14 cellular contexts compared by ENCODE assay signal in genomic region chr1:240701412-240701811, GRCh38.
A peak's percentile ranks its signal among the peaks of the same experiment; 100 is the strongest.
DNase-seq lines count a peak whose midpoint lies in the region; ATAC-seq and TF ChIP-seq lines count a peak whose summit lies in the region.
"Had no signal": no experiment of that assay in that cellular context is flagged by ENCODE, and none has a peak within 500 bp of the region (broad histone marks: within the 10 kb centered on the region; RNA-seq: fewer than 3 reads in every experiment).

No MANE protein-coding gene starts in this region.

- H3K27ac ChIP-seq in osteoblast (ENCODE audit: low read depth, low read length) = no peak overlapping the region
- H3K27ac ChIP-seq: BLaER1, SJSA1 had no signal

- peak overlapping the region; percentile 26 for H3K4me2 ChIP-seq in osteoblast (ENCODE audit: insufficient read depth, low read length)
- H3K4me2 ChIP-seq: BLaER1 had no signal

- in situ Hi-C loops in GM13977 (cut with MboI; ENCODE audit: low pct_unique_long_range_greater_than_20kb, low sequenced_read_pairs, unreplicated experiment) = no loop called here

- H4K20me1 ChIP-seq in osteoblast (ENCODE audit: insufficient read depth, low read length) = no peaks in the 10 kb centered on the region
- H4K20me1 ChIP-seq: BLaER1 had no signal

- ATAC-seq in HG03045 (IDR thresholded peaks at IDR 0.05; ENCODE audit: unreplicated experiment) = no peak
- no peak for ATAC-seq in HG02798 (IDR thresholded peaks at IDR 0.05; ENCODE audit: poor library complexity, unreplicated experiment)

- TF ChIP-seq CTCF in cardiac fibroblast (IDR thresholded peaks at IDR 0.05; ENCODE audit: low read depth, low read length) = no peak
- TF ChIP-seq CTCF in osteoblast (IDR thresholded peaks at IDR 0.05; ENCODE audit: extremely low read depth, low read depth, low read length) = no peak
- TF ChIP-seq CTCF in GM13977 (IDR thresholded peaks at IDR 0.05; ENCODE audit: extremely low read depth, insufficient read depth, missing control alignments) = no peak

- H3K36me3 ChIP-seq in MG63 (no peaks in the 10 kb centered on the region), osteoblast (ENCODE audit: insufficient read depth, low read length) (no peaks in the 10 kb centered on the region)
- H3K36me3 ChIP-seq: BLaER1, SJSA1 had no signal

- 0 out of 2 replicates have a peak, but pooled peaks cover 2% of the 10 kb centered on the region for H3K27me3 ChIP-seq in MG63
- no peaks in the 10 kb centered on the region for H3K27me3 ChIP-seq in osteoblast (ENCODE audit: insufficient read depth, low read length)
- H3K27me3 ChIP-seq: BLaER1 had no signal

- DNase-seq in AG20443 (ENCODE audit: low spot score) = peak; percentile 77
- DNase-seq in MG63 = peak; percentile 39
- peak; percentile 29 to 58 for DNase-seq in cardiac fibroblast (ENCODE audit: low read depth in 2 of 2)
- peak; percentile 80 for DNase-seq in osteoblast (ENCODE audit: insufficient read length, low spot score, missing footprints)
- DNase-seq in GM13977 (ENCODE audit: low spot score) = no peak
- no peak for DNase-seq in NAMALWA (ENCODE audit: low spot score)
- DNase-seq: activated CD4-positive, alpha-beta T cell treated with anti-CD3 and anti-CD28 coated beads, Interleukin-2, amount 50 U/mL, for 48 hours; effector CD4-positive, alpha-beta T cell; nucleus accumbens had no signal

- H3K79me2 ChIP-seq in osteoblast (ENCODE audit: insufficient read depth, low read length) = no peaks in the 10 kb centered on the region

- no peaks in the 10 kb centered on the region for H3K9me3 ChIP-seq in MG63
- no peaks in the 10 kb centered on the region for H3K9me3 ChIP-seq in osteoblast (ENCODE audit: low read depth, low read length)
- H3K9me3 ChIP-seq: BLaER1, SJSA1 had no signal

- H3K4me1 ChIP-seq in osteoblast (ENCODE audit: insufficient read depth, low read length) = peaks cover 20% of the 10 kb centered on the region
- H3K4me1 ChIP-seq: SJSA1 had no signal

- no peak overlapping the region for H2AFZ ChIP-seq in osteoblast (ENCODE audit: low read length)

- H3K4me3 ChIP-seq in MG63 = no peak overlapping the region
- no peak overlapping the region for H3K4me3 ChIP-seq in cardiac fibroblast (replicated peaks in 1 of 2; ENCODE audit: low read depth in 2 of 2, low read length in 2 of 2)
- H3K4me3 ChIP-seq in osteoblast (ENCODE audit: insufficient read depth, low read length) = no peak overlapping the region
- H3K4me3 ChIP-seq: BLaER1, SJSA1, skin epidermis had no signal

Comparison
In these comparisons a context has a peak if more than half of its experiments do, and no peak if none do; other contexts are left out.
1. DNase-seq: peak in AG20443 (single experiment), MG63 (single experiment), cardiac fibroblast (2 of 2) and osteoblast (single experiment); none in GM13977 (single experiment) and NAMALWA (single experiment).